ENCODE assay signal across 9 cellular contexts in the genomic region with DNA sequence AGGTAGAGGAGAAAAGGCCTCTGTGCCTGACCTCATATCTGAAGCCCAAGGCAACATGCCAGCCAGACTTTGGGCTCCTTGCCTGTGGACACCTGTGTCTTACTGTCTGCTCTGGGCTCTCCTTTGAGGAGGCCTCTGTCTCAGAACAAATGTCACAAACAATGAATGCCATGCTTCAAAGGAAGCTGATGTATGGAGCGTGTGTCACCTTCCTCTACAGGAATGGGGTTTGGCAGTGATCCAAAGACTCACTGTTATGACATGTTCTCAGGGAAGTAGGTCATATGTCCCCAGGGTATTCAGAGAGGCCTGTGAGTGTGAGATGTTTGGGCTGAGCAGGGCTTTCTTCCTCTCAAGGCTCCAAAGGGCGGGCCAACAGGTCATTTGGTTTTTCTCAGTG. TPM values are rescaled to one million over a fixed set of nuclear protein-coding genes. Genes with fewer than 3 reads are reported as not detected.
DNase-seq lines count a peak whose midpoint lies in the region; ATAC-seq and TF ChIP-seq lines count a peak whose summit lies in the region.
"Had no signal": no experiment of that assay in that cellular context is flagged by ENCODE, and none has a peak within 500 bp of the region (broad histone marks: within the 10 kb centered on the region; RNA-seq: fewer than 3 reads in every experiment).

No MANE protein-coding gene starts in this region.

- no peaks in the 10 kb centered on the region for H4K20me1 ChIP-seq in GM23248 (ENCODE audit: insufficient read depth)
- no peaks in the 10 kb centered on the region for H4K20me1 ChIP-seq in neural progenitor cell (ENCODE audit: low read depth)

- DNase-seq in AG08395 (ENCODE audit: low spot score) (peak; percentile 15), GM23248 (peak; percentile 78), SJSA1 (ENCODE audit: low read depth in 1 of 2, low spot score in 2 of 2) (peak; percentile 31 to 60), heart left ventricle (peak in 2 of 5 donors; percentile 50 to 59), neural progenitor cell (ENCODE audit: low spot score) (no peak), NCI-H146 treated with DMSO at 0.1 percent for 48 hours (lab: John Stamatoyannopoulos, UW; ENCODE audit: unreplicated experiment) (no peak)

- H3K9me3 ChIP-seq in GM23248 (ENCODE audit: low read depth) (no peaks in the 10 kb centered on the region), SJSA1 (replicated peaks) (no peaks in the 10 kb centered on the region), heart left ventricle (no peaks in the 10 kb centered on the region), neural progenitor cell (ENCODE audit: low read depth) (no peaks in the 10 kb centered on the region)

- H3K9ac ChIP-seq in GM23248 (no peak overlapping the region), neural progenitor cell (no peak overlapping the region)

- no peaks in the 10 kb centered on the region for H3K9me3 Mint-ChIP-seq in neural progenitor cell
- H3K9me3 Mint-ChIP-seq: T-helper 1 cell treated with Interleukin-12 subunit alpha and Interleukin-12 subunit beta and Interleukin-4 antibody, amounts not matched to agents 30 μg/mL and 1 μg/mL, for 36 hours had no signal

- H2AFZ ChIP-seq in GM23248, result no peak overlapping the region
- H2AFZ ChIP-seq in neural progenitor cell (replicated peaks), result no peak overlapping the region

- H3K27me3 ChIP-seq in GM23248 (replicated peaks; ENCODE audit: insufficient read depth) (no peaks in the 10 kb centered on the region), SJSA1 (replicated peaks) (no peaks in the 10 kb centered on the region), heart left ventricle (no peaks in the 10 kb centered on the region), neural progenitor cell (no peaks in the 10 kb centered on the region)

- H3F3A ChIP-seq in GM23248 (ENCODE audit: insufficient read depth), result no peaks in the 10 kb centered on the region
- H3F3A ChIP-seq in neural progenitor cell (ENCODE audit: low read depth), result no peaks in the 10 kb centered on the region

- H3K4me1 ChIP-seq in GM23248 (ENCODE audit: insufficient read depth) (0 out of 2 replicates have a peak, but pooled peaks cover 9% of the 10 kb centered on the region), SJSA1 (replicated peaks) (peaks cover 9% of the 10 kb centered on the region; the same call in 1 of the 2 replicates), heart left ventricle (peaks cover 3 to 53% (median 33%) of the 10 kb centered on the region in 12 donors), neural progenitor cell (peaks cover 3% of the 10 kb centered on the region)

- H3K9me2 ChIP-seq in GM23248 (ENCODE audit: insufficient read depth), result no peaks in the 10 kb centered on the region

- H3K4me3 Mint-ChIP-seq in neural progenitor cell, result no peak overlapping the region
- H3K4me3 Mint-ChIP-seq: T-helper 1 cell treated with Interleukin-12 subunit alpha and Interleukin-12 subunit beta and Interleukin-4 antibody, amounts not matched to agents 30 μg/mL and 1 μg/mL, for 36 hours had no signal

- H3K79me2 ChIP-seq in GM23248 (ENCODE audit: insufficient read depth) (no peaks in the 10 kb centered on the region), neural progenitor cell (ENCODE audit: low read depth) (no peaks in the 10 kb centered on the region)

- H3K4me2 ChIP-seq in GM23248 (ENCODE audit: unreplicated experiment) (no peak overlapping the region), neural progenitor cell (no peak overlapping the region)

- no peak overlapping the region for H3K27ac ChIP-seq in GM23248
- no peak overlapping the region for H3K27ac ChIP-seq in SJSA1
- H3K27ac ChIP-seq in heart left ventricle, result peak overlapping the region in 7 of 12 donors; percentile 2 to 58 (median 18)
- H3K27ac ChIP-seq in neural progenitor cell, result no peak overlapping the region

- H3K4me3 ChIP-seq in GM23248 (no peak overlapping the region), SJSA1 (no peak overlapping the region), heart left ventricle (no peak overlapping the region), neural progenitor cell (no peak overlapping the region)

- H3K36me3 Mint-ChIP-seq in neural progenitor cell, result no peaks in the 10 kb centered on the region

- intact Hi-C loops in heart left ventricle (cut with DNase I), result no loop called here

- ATAC-seq in heart left ventricle, result peak; percentile 44 to 80 (median 75)
- no peak for ATAC-seq in HG02981 (IDR thresholded peaks at IDR 0.05; ENCODE audit: unreplicated experiment)
- ATAC-seq in GM21360 (IDR thresholded peaks at IDR 0.05; ENCODE audit: unreplicated experiment), result no peak

- no peak for TF ChIP-seq POLR2A in heart left ventricle (IDR thresholded peaks at IDR 0.05)

- TF ChIP-seq CTCF in heart left ventricle (IDR thresholded peaks at IDR 0.05) (no peak), neural progenitor cell (IDR thresholded peaks at IDR 0.05) (no peak)

- in situ Hi-C loops in GM23248 (cut with MboI), result no loop called here

- 60 to 61% methylated on average over 2 of the region's 2 CpGs for WGBS in GM23248 (ENCODE audit: low coverage in 1 of 2, low lambda C conversion rate in 2 of 2, missing lambda C conversion rate in 2 of 2), 2 experiments
- WGBS in heart left ventricle, 4 donors, result 52 to 67% (median 57%) methylated on average over 2 of the region's 2 CpGs

- H3K4me1 Mint-ChIP-seq in neural progenitor cell, result peaks cover 5% of the 10 kb centered on the region

- H3K27me3 Mint-ChIP-seq in neural progenitor cell (ENCODE audit: insufficient read depth, low read depth), result peaks cover 7% of the 10 kb centered on the region

- H3K36me3 ChIP-seq in GM23248 (ENCODE audit: low read depth), result no peaks in the 10 kb centered on the region
- no peaks in the 10 kb centered on the region for H3K36me3 ChIP-seq in SJSA1
- H3K36me3 ChIP-seq in heart left ventricle, result no peaks in the 10 kb centered on the region
- H3K36me3 ChIP-seq in neural progenitor cell, result no peaks in the 10 kb centered on the region

- no peak overlapping the region for H3K27ac Mint-ChIP-seq in neural progenitor cell

RNA-seq across cellular contexts. Expression of a gene that starts 38.4 kb away (rescaled TPM):
- 2.7 and 3.0 TPM in 2 replicates for total RNA-seq in GM23248 (2014; rRNA removed; shearing (Covaris generic))
- polyA plus RNA-seq in GM23248 (2016; fragmentation: Nextera tagmentation; extraction: Ambion mirVana) (4.0 and 4.7 TPM in 2 replicates), heart left ventricle (10 to 100 TPM in 1 of 2 donors, 1 to 10 TPM in 1; 6.9 to 18.4 TPM)
- 1.0 and 1.5 TPM in 2 replicates for total RNA-seq in SJSA1 (2014; rRNA removed; shearing (Covaris generic))
- total RNA-seq in heart left ventricle (10 to 100 TPM; 13.9 to 55.0 (median 26.8) TPM), neural progenitor cell (ENCODE audit: low replicate concordance) (0.21 and 0.93 TPM in 2 replicates)

RNA-seq across cellular contexts. Expression of a gene that starts 52.6 kb away (rescaled TPM):
- not detected in 2 replicates for total RNA-seq in GM23248 (2014; rRNA removed; shearing (Covaris generic))
- not detected in 2 replicates for polyA plus RNA-seq in GM23248 (2016; fragmentation: Nextera tagmentation; extraction: Ambion mirVana)
- not detected in 2 replicates for total RNA-seq in SJSA1 (2014; rRNA removed; shearing (Covaris generic))
- total RNA-seq in heart left ventricle, result under 1 TPM in 1 of 9 donors, not detected in 8; 0.35 TPM
- not detected for polyA plus RNA-seq in heart left ventricle
- 0.12 TPM in 1 of 2 replicates, not detected in the other for total RNA-seq in neural progenitor cell (ENCODE audit: low replicate concordance)

Comparison
In these comparisons a context has a peak if more than half of its experiments do, and no peak if none do; other contexts are left out.
1. DNase-seq: peak in AG08395 (single experiment), GM23248 (single experiment) and SJSA1 (2 of 2); none in neural progenitor cell (single experiment) and NCI-H146 treated with DMSO at 0.1 percent for 48 hours (single experiment).
2. H3K27ac ChIP-seq: peak in heart left ventricle (7 of 12); none in GM23248 (single experiment), SJSA1 (single experiment) and neural progenitor cell (single experiment).
3. ATAC-seq: peak in heart left ventricle (4 of 4); none in HG02981 (single experiment) and GM21360 (single experiment).